In the genomic region with DNA sequence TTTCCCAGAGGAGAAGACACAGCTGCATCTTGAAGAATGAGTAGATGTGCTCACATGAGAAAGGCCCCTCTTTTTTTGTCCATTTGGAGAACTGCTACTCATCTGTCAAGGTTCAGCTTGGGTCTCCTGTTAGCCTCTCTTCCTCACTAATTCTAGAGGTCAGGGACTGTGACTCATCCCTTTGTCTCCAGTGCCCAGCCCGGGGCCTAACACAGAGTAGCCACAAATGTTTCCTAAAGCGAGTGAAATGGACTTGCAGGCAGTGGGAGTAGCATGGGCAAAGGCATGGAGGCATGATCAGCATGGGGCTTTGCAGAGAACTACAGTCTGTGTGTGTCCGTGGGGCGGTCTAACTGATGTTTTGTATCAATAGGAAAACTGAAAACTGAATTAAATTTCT, we compare ENCODE assay signal across 15 cellular contexts. TPM values are rescaled to one million over a fixed set of nuclear protein-coding genes. Genes with fewer than 3 reads are reported as not detected.
DNase-seq lines count a peak whose midpoint lies in the region; ATAC-seq and TF ChIP-seq lines count a peak whose summit lies in the region.
"Had no signal": no experiment of that assay in that cellular context is flagged by ENCODE, and none has a peak within 500 bp of the region (broad histone marks: within the 10 kb centered on the region; RNA-seq: fewer than 3 reads in every experiment).

No MANE protein-coding gene starts in this region.

- in situ Hi-C loops in GM23248 (cut with MboI) (no loop called here), Panc1 (cut with HindIII; ENCODE audit: low pct_unique_long_range_greater_than_20kb, low sequenced_read_pairs) (no loop called here)

- ATAC-seq in Panc1 = peak; percentile 56
- no peak for ATAC-seq in HG03460 (IDR thresholded peaks at IDR 0.05; ENCODE audit: unreplicated experiment)
- ATAC-seq: activated T-cell treated with anti-CD3 and anti-CD28 coated beads, Interleukin-2, amount 50 U/mL, for 72 hours; stimulated activated naive CD8-positive, alpha-beta T cell treated with anti-CD3 and anti-CD28 coated beads, Interleukin-15, Interleukin-2, amounts not matched to agents 100 U/mL and 50 U/mL, for 24 hours had no signal

- DNase-seq in GM23248 = peak; percentile 70
- no peak for DNase-seq in Panc1 (ENCODE audit: low read depth, low spot score)
- DNase-seq in fibroblast of lung (ENCODE audit: low read depth in 2 of 2) = peak; percentile 31 to 69
- DNase-seq in renal cortical epithelial cell (ENCODE audit: low read depth) = peak; percentile 84
- DNase-seq in SKM-1 treated with dmso at 0.1 percent for 144 hours (lab: John Stamatoyannopoulos, UW; ENCODE audit: unreplicated experiment) = no peak
- DNase-seq in A673 (ENCODE audit: low spot score) = no peak
- DNase-seq in CD1c-positive myeloid dendritic cell (ENCODE audit: extremely low spot score) = no peak
- DNase-seq: activated CD4-positive, alpha-beta T cell treated with anti-CD3 and anti-CD28 coated beads, Interleukin-2, amount 10 ng/mL, durations not matched to agents 7 days and 5 days; activated T-cell treated with anti-CD3 and anti-CD28 coated beads, Interleukin-2, amount 50 U/mL, for 72 hours; anterior cingulate cortex; CD4-positive, alpha-beta memory T cell; effector CD4-positive, alpha-beta T cell; retina; stimulated activated naive CD8-positive, alpha-beta T cell treated with anti-CD3 and anti-CD28 coated beads, Interleukin-15, Interleukin-2, amounts not matched to agents 100 U/mL and 50 U/mL, for 24 hours had no signal

- peak overlapping the region; percentile 77 for H3K27ac ChIP-seq in GM23248
- peak overlapping the region; percentile 81 for H3K27ac ChIP-seq in Panc1 (ENCODE audit: low read length)
- peak overlapping the region; percentile 63 for H3K27ac ChIP-seq in fibroblast of lung (ENCODE audit: insufficient read depth, low read length)
- no peak overlapping the region for H3K27ac ChIP-seq in A673 (ENCODE audit: low read depth, low read length, poor library complexity, severe bottlenecking)

- H3K4me1 ChIP-seq in GM23248 (ENCODE audit: insufficient read depth) = peaks cover 63% of the 10 kb centered on the region
- H3K4me1 ChIP-seq in Panc1 (ENCODE audit: control insufficient read depth, insufficient read depth, low read length) = peaks cover 43% of the 10 kb centered on the region
- peaks cover 27% of the 10 kb centered on the region for H3K4me1 ChIP-seq in fibroblast of lung (ENCODE audit: control insufficient read depth, extremely low read depth, insufficient read depth, low read length)
- H3K4me1 ChIP-seq in A673 (ENCODE audit: insufficient read depth, low read length, poor library complexity, severe bottlenecking) = no peaks in the 10 kb centered on the region

- H3K4me3 ChIP-seq in GM23248 (no peak overlapping the region), Panc1 (ENCODE audit: low read depth in 2 of 2, low read length in 2 of 2) (no peak overlapping the region), fibroblast of lung (replicated peaks in 1 of 4; ENCODE audit: control extremely low read depth in 1 of 4, insufficient read depth in 1 of 4, low read depth in 3 of 4, low read length in 4 of 4) (no peak overlapping the region), A673 (ENCODE audit: low read depth, low read length, poor library complexity, severe bottlenecking) (no peak overlapping the region)

- intact Hi-C loops in Panc1 (cut with micrococcal nuclease; ENCODE audit: unreplicated experiment) = no loop called here
- intact Hi-C loops in A673 (cut with micrococcal nuclease; ENCODE audit: unreplicated experiment) = no loop called here

- no peaks in the 10 kb centered on the region for H3K9me2 ChIP-seq in GM23248 (ENCODE audit: insufficient read depth)

- H3K36me3 ChIP-seq in GM23248 (ENCODE audit: low read depth) (no peaks in the 10 kb centered on the region), Panc1 (ENCODE audit: control insufficient read depth, insufficient read depth, low read length) (no peaks in the 10 kb centered on the region), fibroblast of lung (ENCODE audit: control insufficient read depth, insufficient read depth, low read length) (no peaks in the 10 kb centered on the region), A673 (ENCODE audit: insufficient read depth, low read length, poor library complexity, severe bottlenecking) (no peaks in the 10 kb centered on the region)

- H3K79me2 ChIP-seq in GM23248 (ENCODE audit: insufficient read depth) = no peaks in the 10 kb centered on the region
- H3K79me2 ChIP-seq in fibroblast of lung (ENCODE audit: control insufficient read depth, insufficient read depth, low read length) = no peaks in the 10 kb centered on the region

- H3F3A ChIP-seq in GM23248 (ENCODE audit: insufficient read depth) = peaks cover 37% of the 10 kb centered on the region

- H3K27me3 ChIP-seq in GM23248 (replicated peaks; ENCODE audit: insufficient read depth) (no peaks in the 10 kb centered on the region), Panc1 (ENCODE audit: control insufficient read depth, insufficient read depth, low read length) (no peaks in the 10 kb centered on the region), fibroblast of lung (ENCODE audit: control insufficient read depth, insufficient read depth, low read length) (no peaks in the 10 kb centered on the region), A673 (replicated peaks; ENCODE audit: insufficient read depth, low read depth, low read length, poor library complexity) (no peaks in the 10 kb centered on the region)

- BruUV-seq in Panc1 (replicated peaks; lab: Mats Ljungman, UMichigan) (no TSS peak), A673 (replicated peaks; lab: Mats Ljungman, UMichigan) (no TSS peak)

- H3K9ac ChIP-seq in GM23248 = peak overlapping the region; percentile 48
- no peak overlapping the region for H3K9ac ChIP-seq in fibroblast of lung (ENCODE audit: insufficient read depth, low read length)

- H4K20me1 ChIP-seq in GM23248 (ENCODE audit: insufficient read depth) (no peaks in the 10 kb centered on the region), fibroblast of lung (ENCODE audit: control insufficient read depth, extremely low read depth, insufficient read depth, low read length) (no peaks in the 10 kb centered on the region)

- H2AFZ ChIP-seq in GM23248 = no peak overlapping the region
- H2AFZ ChIP-seq in fibroblast of lung (ENCODE audit: low read length) = peak overlapping the region; percentile 13

- TF ChIP-seq CTCF in Panc1 (IDR thresholded peaks at IDR 0.05) (no peak), fibroblast of lung (conservative IDR thresholded peaks at IDR 0.05 in 1 of 2, IDR thresholded peaks at IDR 0.05 in 1 of 2; ENCODE audit: low read depth in 1 of 2, low read length in 2 of 2) (no peak), A673 (conservative IDR thresholded peaks at IDR 0.05; ENCODE audit: low read depth, low read length) (no peak)

- POLR2A ChIA-PET in Panc1 (lab: Charles Lee) (interaction anchor here (0.6 to 0.9 kb wide), 2 partner anchors 9 to 34 kb away, joined by 3 to 4 read pairs; no protein-coding TSS in a partner anchor), A673 (lab: Charles Lee; ENCODE audit: low non-redundant PET) (no interaction called here)

- peak overlapping the region; percentile 39 for H3K4me2 ChIP-seq in GM23248 (ENCODE audit: unreplicated experiment)
- peak overlapping the region; percentile 58 for H3K4me2 ChIP-seq in fibroblast of lung (ENCODE audit: extremely low read depth, insufficient read depth, low read length)

- H3K9me3 ChIP-seq in GM23248 (ENCODE audit: low read depth) (no peaks in the 10 kb centered on the region), Panc1 (ENCODE audit: control insufficient read depth, insufficient read depth, low read depth, low read length) (no peaks in the 10 kb centered on the region), fibroblast of lung (ENCODE audit: control insufficient read depth, insufficient read depth, low read depth, low read length) (no peaks in the 10 kb centered on the region), A673 (ENCODE audit: low read depth, low read length, poor library complexity, severe bottlenecking) (no peaks in the 10 kb centered on the region)

- CTCF ChIA-PET in Panc1 (lab: Charles Lee) (interaction anchor here (1.1 kb wide), 1 partner anchor 19 kb away, joined by 4 read pairs; no protein-coding TSS in a partner anchor), A673 (lab: Charles Lee) (no interaction called here)

- 40 to 45% methylated on average over 4 of the region's 4 CpGs for WGBS in GM23248 (ENCODE audit: low coverage in 1 of 2, low lambda C conversion rate in 2 of 2, missing lambda C conversion rate in 2 of 2), 2 experiments

RNA-seq across cellular contexts. Expression of a gene that starts 33.9 kb away (rescaled TPM):
- 62.5 and 63.5 TPM in 2 replicates for total RNA-seq in GM23248 (2014; rRNA removed; shearing (Covaris generic))
- polyA plus RNA-seq in GM23248 (2016; fragmentation: Nextera tagmentation; extraction: Ambion mirVana) = 63.2 and 67.2 TPM in 2 replicates
- total RNA-seq in Panc1 (2021; ENCODE audit: unreplicated experiment) = 61.9 TPM
- 42.7 TPM for polyA plus RNA-seq in Panc1 (2012; ENCODE audit: insufficient read length)
- 81.3 and 90.1 TPM in 2 replicates for total RNA-seq in fibroblast of lung
- 56.7 and 64.6 TPM in 2 replicates for polyA plus RNA-seq in fibroblast of lung
- polyA plus RNA-seq in fibroblast of lung (2012) = 42.5 and 53.1 TPM in 2 replicates
- 1.1 and 3.3 TPM in 2 replicates for polyA minus RNA-seq in fibroblast of lung (ENCODE audit: low replicate concordance)
- 78.1 and 116 TPM in 2 replicates for total RNA-seq in renal cortical epithelial cell
- total RNA-seq in A673 (2021) = 61.6 and 61.9 TPM in 2 replicates

Comparison
In these comparisons a context has a peak if more than half of its experiments do, and no peak if none do; other contexts are left out.
1. DNase-seq: peak in GM23248 (single experiment), fibroblast of lung (2 of 2) and renal cortical epithelial cell (single experiment); none in Panc1 (single experiment), SKM-1 treated with dmso at 0.1 percent for 144 hours (single experiment), A673 (single experiment) and CD1c-positive myeloid dendritic cell (single experiment).